In the genomic region with DNA sequence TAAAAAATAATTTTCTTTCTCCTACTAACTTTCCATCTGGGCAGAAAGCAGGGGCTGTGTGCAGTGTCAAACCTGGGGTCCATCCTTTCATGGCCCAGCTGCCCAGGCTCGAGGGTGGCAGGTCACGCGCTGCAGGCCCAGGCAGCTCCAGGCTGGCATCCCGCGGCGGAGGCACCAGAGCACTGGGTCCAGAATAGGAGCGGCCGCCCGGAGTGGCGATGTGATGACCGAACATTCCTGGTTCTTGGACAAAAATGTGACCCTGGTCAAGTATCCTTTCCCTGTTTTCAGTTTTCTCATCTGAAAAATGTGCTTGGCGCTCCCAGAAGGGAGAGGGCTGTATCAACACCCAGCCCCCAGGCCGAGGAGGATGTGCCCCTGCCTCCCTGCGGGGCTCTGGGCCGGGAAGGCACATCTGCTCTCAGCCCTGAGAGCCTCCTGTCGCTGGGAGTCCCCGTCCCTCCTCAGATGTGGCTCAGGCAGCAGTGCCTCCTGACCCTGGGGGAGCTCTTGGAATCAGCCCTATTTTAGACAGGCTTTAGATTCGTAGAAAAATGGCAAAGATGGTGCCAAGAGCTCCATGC, we compare ENCODE assay signal across 16 cellular contexts. TPM values are rescaled to one million over a fixed set of nuclear protein-coding genes. Genes with fewer than 3 reads are reported as not detected.
DNase-seq lines count a peak whose midpoint lies in the region; ATAC-seq and TF ChIP-seq lines count a peak whose summit lies in the region.
"Had no signal": no experiment of that assay in that cellular context is flagged by ENCODE, and none has a peak within 500 bp of the region (broad histone marks: within the 10 kb centered on the region; RNA-seq: fewer than 3 reads in every experiment).

No MANE protein-coding gene starts in this region.

- H3K4me3 Mint-ChIP-seq in dendritic cell treated with granulocyte-macrophage colony-stimulating factor and Interleukin-4, amounts not matched to agents 40 ng/mL and 50 ng/mL, for 4 days, result no peak overlapping the region
- no peak overlapping the region for H3K4me3 Mint-ChIP-seq in nephron progenitor cell
- H3K4me3 Mint-ChIP-seq: neural progenitor cell; stimulated activated naive CD8-positive, alpha-beta T cell treated with anti-CD3 and anti-CD28 coated beads, Interleukin-15, Interleukin-2, amounts not matched to agents 100 ng/mL and 50 ng/mL, for 24 hours had no signal

- peak overlapping the region; percentile 43; the same call in 1 of the 2 replicates for H3K4me3 ChIP-seq in BLaER1
- H3K4me3 ChIP-seq: heart right ventricle, neural progenitor cell had no signal

- no peaks in the 10 kb centered on the region for H3K27me3 ChIP-seq in BLaER1
- H3K27me3 ChIP-seq: heart right ventricle, neural progenitor cell had no signal

- no peaks in the 10 kb centered on the region for H3K9me3 ChIP-seq in BLaER1
- H3K9me3 ChIP-seq: heart right ventricle had no signal

- intact Hi-C loops in dendritic cell treated with granulocyte-macrophage colony-stimulating factor and Interleukin-4, amounts not matched to agents 40 ng/mL and 50 ng/mL, for 4 days (cut with micrococcal nuclease), result no loop called here

- peak; percentile 27 for DNase-seq in NCI-H1694 (lab: John Stamatoyannopoulos, UW)
- no peak for DNase-seq in nephron progenitor cell
- no peak for DNase-seq in DMS79 (lab: John Stamatoyannopoulos, UW)
- DNase-seq: activated CD8-positive, alpha-beta memory T cell treated with anti-CD3 and anti-CD28 coated beads, Interleukin-2, amount 50 U/mL, for 4 hours; DMS153; erythroblast; heart right ventricle; NCI-H2227 treated with DMSO at 0.1 percent for 48 hours had no signal

- ATAC-seq in HG02973 (IDR thresholded peaks at IDR 0.05; ENCODE audit: unreplicated experiment) (no peak), esophagus mucosa (no peak), HG02840 (IDR thresholded peaks at IDR 0.05; ENCODE audit: low FRiP score, unreplicated experiment) (no peak)
- ATAC-seq: activated naive CD4-positive, alpha-beta T cell treated with anti-CD3 and anti-CD28 coated beads, Interleukin-2, amount 50 U/mL, for 72 hours had no signal

- peak overlapping the region; percentile 74 for H3K27ac ChIP-seq in BLaER1
- H3K27ac ChIP-seq: neural progenitor cell had no signal

- peak overlapping the region; percentile 6 for H3K27ac Mint-ChIP-seq in dendritic cell treated with granulocyte-macrophage colony-stimulating factor and Interleukin-4, amounts not matched to agents 40 ng/mL and 50 ng/mL, for 4 days
- H3K27ac Mint-ChIP-seq in nephron progenitor cell, result peak overlapping the region; percentile 90
- H3K27ac Mint-ChIP-seq: stimulated activated naive CD8-positive, alpha-beta T cell treated with anti-CD3 and anti-CD28 coated beads, Interleukin-15, Interleukin-2, amounts not matched to agents 100 ng/mL and 50 ng/mL, for 24 hours had no signal

- H3K9me3 Mint-ChIP-seq in dendritic cell treated with granulocyte-macrophage colony-stimulating factor and Interleukin-4, amounts not matched to agents 40 ng/mL and 50 ng/mL, for 4 days, result no peaks in the 10 kb centered on the region
- H3K9me3 Mint-ChIP-seq in nephron progenitor cell, result peaks cover 14% of the 10 kb centered on the region
- H3K9me3 Mint-ChIP-seq: activated naive CD4-positive, alpha-beta T cell treated with anti-CD3 and anti-CD28 coated beads, Interleukin-2, amount 50 U/mL, for 72 hours; stimulated activated naive CD8-positive, alpha-beta T cell treated with anti-CD3 and anti-CD28 coated beads, Interleukin-15, Interleukin-2, amounts not matched to agents 100 ng/mL and 50 ng/mL, for 24 hours had no signal

- peaks cover 92% of the 10 kb centered on the region for H3K36me3 Mint-ChIP-seq in dendritic cell treated with granulocyte-macrophage colony-stimulating factor and Interleukin-4, amounts not matched to agents 40 ng/mL and 50 ng/mL, for 4 days (ENCODE audit: low read depth)
- H3K36me3 Mint-ChIP-seq in nephron progenitor cell (ENCODE audit: low read depth), result peaks cover 31% of the 10 kb centered on the region

- peaks cover 27% of the 10 kb centered on the region; the same call in 1 of the 2 replicates for H3K36me3 ChIP-seq in BLaER1
- H3K36me3 ChIP-seq: neural progenitor cell had no signal

- H3K27me3 Mint-ChIP-seq in dendritic cell treated with granulocyte-macrophage colony-stimulating factor and Interleukin-4, amounts not matched to agents 40 ng/mL and 50 ng/mL, for 4 days, result peaks cover 6% of the 10 kb centered on the region
- H3K27me3 Mint-ChIP-seq in nephron progenitor cell (ENCODE audit: low read depth, poor library complexity), result peaks cover 3% of the 10 kb centered on the region
- H3K27me3 Mint-ChIP-seq: stimulated activated naive CD8-positive, alpha-beta T cell treated with anti-CD3 and anti-CD28 coated beads, Interleukin-15, Interleukin-2, amounts not matched to agents 100 ng/mL and 50 ng/mL, for 24 hours had no signal

- peaks cover 96% of the 10 kb centered on the region for H3K4me1 ChIP-seq in BLaER1
- H3K4me1 ChIP-seq: neural progenitor cell had no signal

- no peak for TF ChIP-seq CTCF in nephron progenitor cell (IDR thresholded peaks at IDR 0.05)

- H3K4me2 ChIP-seq in BLaER1, result peak overlapping the region; percentile 88
- H3K4me2 ChIP-seq: neural progenitor cell had no signal

- peaks cover 93% of the 10 kb centered on the region for H4K20me1 ChIP-seq in BLaER1

- peak overlapping the region; percentile 49; the same call in 1 of the 2 replicates for H3K9ac ChIP-seq in BLaER1
- H3K9ac ChIP-seq: neural progenitor cell had no signal

- H3K4me1 Mint-ChIP-seq in dendritic cell treated with granulocyte-macrophage colony-stimulating factor and Interleukin-4, amounts not matched to agents 40 ng/mL and 50 ng/mL, for 4 days (ENCODE audit: low read depth), result peaks cover 73% of the 10 kb centered on the region
- H3K4me1 Mint-ChIP-seq in nephron progenitor cell, result peaks cover 47% of the 10 kb centered on the region

RNA-seq across cellular contexts. Expression of a gene that starts 29.3 kb away (rescaled TPM):
- total RNA-seq in esophagus mucosa, result 27.2 TPM

RNA-seq across cellular contexts. Expression of a gene that starts 48.5 kb away (rescaled TPM):
- total RNA-seq in esophagus mucosa, result 7.1 TPM
